Comparison of ENCODE assay signal across 1 cellular context in the genomic region with DNA sequence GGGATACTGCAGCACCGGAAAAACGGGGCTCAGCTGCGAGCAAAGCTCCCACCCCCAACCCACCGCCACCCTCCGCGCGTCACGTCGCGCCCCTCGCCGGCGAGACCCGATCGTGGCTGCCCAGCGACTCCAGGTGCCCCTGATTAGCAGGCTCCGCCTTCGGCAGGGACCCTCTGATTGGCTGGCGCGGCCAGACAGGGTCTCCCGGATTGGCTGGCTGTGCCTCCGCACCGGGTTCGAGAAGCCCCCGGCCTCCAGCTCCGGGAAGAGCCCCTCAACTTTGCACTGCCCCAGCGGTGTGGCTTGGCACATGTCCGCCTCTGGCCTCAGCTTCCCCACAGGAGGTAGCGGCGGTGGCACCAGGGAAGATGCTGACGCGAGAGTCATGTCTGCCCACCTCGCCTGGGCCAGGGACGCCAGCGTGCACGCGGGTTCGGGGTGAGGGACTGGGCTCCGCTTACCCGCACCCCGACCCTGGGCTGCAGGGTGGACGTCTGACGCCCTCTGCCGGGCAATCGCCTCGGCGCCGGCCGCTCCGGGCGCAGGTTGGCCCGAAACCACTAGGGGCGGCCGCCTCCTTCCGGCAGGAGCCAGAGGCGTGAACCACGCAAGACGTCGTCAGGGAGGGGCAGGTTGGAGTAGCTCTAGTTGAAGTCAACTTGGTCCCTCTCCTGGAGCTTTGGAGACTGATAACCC.
TF ChIP-seq lines count a peak whose summit lies in the region.

No MANE protein-coding gene starts in this region.

TF ChIP-seq in WTC11, 78 proteins besides CTCF, POLR2A, EP300 and RAD21 (continued from another document and continues in another):
- no peak; the same call in 1 of the 2 replicates for TF ChIP-seq FOXK1 (CRISPR knock-in tag; IDR thresholded peaks at IDR 0.05)
- no peak for TF ChIP-seq NR3C1 (CRISPR knock-in tag; conservative IDR thresholded peaks at IDR 0.05; ENCODE audit: low read depth)
- no peak for TF ChIP-seq FOXJ3 (CRISPR knock-in tag; IDR thresholded peaks at IDR 0.05; ENCODE audit: borderline replicate concordance)
- TF ChIP-seq, protein P1, sequence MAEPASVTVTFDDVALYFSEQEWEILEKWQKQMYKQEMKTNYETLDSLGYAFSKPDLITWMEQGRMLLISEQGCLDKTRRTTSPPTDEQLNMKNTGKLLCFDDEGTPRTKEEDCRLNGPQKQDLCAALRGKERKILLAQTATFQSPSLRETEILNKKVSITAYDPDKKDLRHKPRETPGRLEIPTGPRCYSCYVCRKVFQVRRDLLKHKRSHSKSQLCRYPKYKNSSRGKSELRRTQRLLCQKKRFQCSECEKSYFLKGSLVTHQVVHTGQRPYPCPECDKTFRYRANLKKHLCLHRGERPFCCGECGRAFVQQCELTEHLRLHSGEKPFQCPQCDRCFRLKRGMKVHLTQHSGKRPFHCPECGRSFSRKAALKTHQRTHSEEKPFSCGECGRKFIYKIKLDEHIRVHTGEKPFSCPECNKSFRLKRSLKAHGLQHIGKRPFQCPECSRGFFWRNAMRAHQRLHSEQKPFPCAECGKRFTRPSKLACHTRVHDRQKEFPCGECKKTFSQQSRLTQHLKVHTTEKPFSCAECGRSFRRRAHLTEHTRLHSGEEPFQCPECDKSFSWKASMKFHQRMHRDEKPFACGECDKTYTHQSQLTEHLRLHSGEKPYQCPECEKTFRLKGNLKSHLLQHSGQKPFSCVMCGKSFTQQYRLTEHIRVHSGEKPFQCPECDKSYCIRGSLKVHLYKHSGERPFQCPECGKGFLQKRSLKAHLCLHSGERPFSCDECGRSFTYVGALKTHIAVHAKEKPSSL (CRISPR knock-in tag; conservative IDR thresholded peaks at IDR 0.05): no peak
- no peak for TF ChIP-seq RORB (CRISPR knock-in tag; IDR thresholded peaks at IDR 0.05)
- TF ChIP-seq OVOL2 (CRISPR knock-in tag; IDR thresholded peaks at IDR 0.05; ENCODE audit: borderline replicate concordance): no peak
- TF ChIP-seq, protein P2, sequence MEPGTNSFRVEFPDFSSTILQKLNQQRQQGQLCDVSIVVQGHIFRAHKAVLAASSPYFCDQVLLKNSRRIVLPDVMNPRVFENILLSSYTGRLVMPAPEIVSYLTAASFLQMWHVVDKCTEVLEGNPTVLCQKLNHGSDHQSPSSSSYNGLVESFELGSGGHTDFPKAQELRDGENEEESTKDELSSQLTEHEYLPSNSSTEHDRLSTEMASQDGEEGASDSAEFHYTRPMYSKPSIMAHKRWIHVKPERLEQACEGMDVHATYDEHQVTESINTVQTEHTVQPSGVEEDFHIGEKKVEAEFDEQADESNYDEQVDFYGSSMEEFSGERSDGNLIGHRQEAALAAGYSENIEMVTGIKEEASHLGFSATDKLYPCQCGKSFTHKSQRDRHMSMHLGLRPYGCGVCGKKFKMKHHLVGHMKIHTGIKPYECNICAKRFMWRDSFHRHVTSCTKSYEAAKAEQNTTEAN (CRISPR knock-in tag; IDR thresholded peaks at IDR 0.05): peak; percentile 83; the same call in 1 of the 2 replicates
- TF ChIP-seq ZNF396 (CRISPR knock-in tag; IDR thresholded peaks at IDR 0.05; ENCODE audit: borderline replicate concordance): no peak
- TF ChIP-seq ZNF416 (CRISPR knock-in tag; IDR thresholded peaks at IDR 0.05): peak; percentile 63; the same call in 1 of the 2 replicates
- TF ChIP-seq, protein P3, sequence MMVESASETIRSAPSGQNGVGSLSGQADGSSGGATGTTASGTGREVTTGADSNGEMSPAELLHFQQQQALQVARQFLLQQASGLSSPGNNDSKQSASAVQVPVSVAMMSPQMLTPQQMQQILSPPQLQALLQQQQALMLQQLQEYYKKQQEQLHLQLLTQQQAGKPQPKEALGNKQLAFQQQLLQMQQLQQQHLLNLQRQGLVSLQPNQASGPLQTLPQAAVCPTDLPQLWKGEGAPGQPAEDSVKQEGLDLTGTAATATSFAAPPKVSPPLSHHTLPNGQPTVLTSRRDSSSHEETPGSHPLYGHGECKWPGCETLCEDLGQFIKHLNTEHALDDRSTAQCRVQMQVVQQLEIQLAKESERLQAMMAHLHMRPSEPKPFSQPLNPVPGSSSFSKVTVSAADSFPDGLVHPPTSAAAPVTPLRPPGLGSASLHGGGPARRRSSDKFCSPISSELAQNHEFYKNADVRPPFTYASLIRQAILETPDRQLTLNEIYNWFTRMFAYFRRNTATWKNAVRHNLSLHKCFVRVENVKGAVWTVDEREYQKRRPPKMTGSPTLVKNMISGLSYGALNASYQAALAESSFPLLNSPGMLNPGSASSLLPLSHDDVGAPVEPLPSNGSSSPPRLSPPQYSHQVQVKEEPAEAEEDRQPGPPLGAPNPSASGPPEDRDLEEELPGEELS (CRISPR knock-in tag; IDR thresholded peaks at IDR 0.05): peak; percentile 82
- TF ChIP-seq SMAD3 (CRISPR knock-in tag; IDR thresholded peaks at IDR 0.05; ENCODE audit: borderline replicate concordance): no peak; the same call in none of the 2 replicates
- peak; percentile 70; the same call in 1 of the 2 replicates for TF ChIP-seq NFE2L1 (CRISPR knock-in tag; IDR thresholded peaks at IDR 0.05)
- TF ChIP-seq, protein P4, sequence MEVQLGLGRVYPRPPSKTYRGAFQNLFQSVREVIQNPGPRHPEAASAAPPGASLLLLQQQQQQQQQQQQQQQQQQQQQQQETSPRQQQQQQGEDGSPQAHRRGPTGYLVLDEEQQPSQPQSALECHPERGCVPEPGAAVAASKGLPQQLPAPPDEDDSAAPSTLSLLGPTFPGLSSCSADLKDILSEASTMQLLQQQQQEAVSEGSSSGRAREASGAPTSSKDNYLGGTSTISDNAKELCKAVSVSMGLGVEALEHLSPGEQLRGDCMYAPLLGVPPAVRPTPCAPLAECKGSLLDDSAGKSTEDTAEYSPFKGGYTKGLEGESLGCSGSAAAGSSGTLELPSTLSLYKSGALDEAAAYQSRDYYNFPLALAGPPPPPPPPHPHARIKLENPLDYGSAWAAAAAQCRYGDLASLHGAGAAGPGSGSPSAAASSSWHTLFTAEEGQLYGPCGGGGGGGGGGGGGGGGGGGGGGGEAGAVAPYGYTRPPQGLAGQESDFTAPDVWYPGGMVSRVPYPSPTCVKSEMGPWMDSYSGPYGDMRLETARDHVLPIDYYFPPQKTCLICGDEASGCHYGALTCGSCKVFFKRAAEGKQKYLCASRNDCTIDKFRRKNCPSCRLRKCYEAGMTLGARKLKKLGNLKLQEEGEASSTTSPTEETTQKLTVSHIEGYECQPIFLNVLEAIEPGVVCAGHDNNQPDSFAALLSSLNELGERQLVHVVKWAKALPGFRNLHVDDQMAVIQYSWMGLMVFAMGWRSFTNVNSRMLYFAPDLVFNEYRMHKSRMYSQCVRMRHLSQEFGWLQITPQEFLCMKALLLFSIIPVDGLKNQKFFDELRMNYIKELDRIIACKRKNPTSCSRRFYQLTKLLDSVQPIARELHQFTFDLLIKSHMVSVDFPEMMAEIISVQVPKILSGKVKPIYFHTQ (CRISPR knock-in tag; IDR thresholded peaks at IDR 0.05): no peak
- no peak for TF ChIP-seq JAZF1 (CRISPR knock-in tag; IDR thresholded peaks at IDR 0.05)
- no peak for TF ChIP-seq JUN (CRISPR knock-in tag; IDR thresholded peaks at IDR 0.05)
- TF ChIP-seq ZNF671 (CRISPR knock-in tag; IDR thresholded peaks at IDR 0.05): no peak; the same call in 1 of the 2 replicates
- TF ChIP-seq RELA (CRISPR knock-in tag; IDR thresholded peaks at IDR 0.05; ENCODE audit: borderline replicate concordance): peak; percentile 96
- TF ChIP-seq CREM (CRISPR knock-in tag; IDR thresholded peaks at IDR 0.05): peak; percentile 76
- peak; percentile 85 for TF ChIP-seq ESRRA (CRISPR knock-in tag; IDR thresholded peaks at IDR 0.05; ENCODE audit: borderline replicate concordance)
- no peak for TF ChIP-seq SMAD4 (CRISPR knock-in tag; IDR thresholded peaks at IDR 0.05)
- TF ChIP-seq ZNF263 (CRISPR knock-in tag; IDR thresholded peaks at IDR 0.05; ENCODE audit: low read depth): peak; percentile 22; the same call in 1 of the 2 replicates
- TF ChIP-seq ATF1 (CRISPR knock-in tag; IDR thresholded peaks at IDR 0.05): peak; percentile 59; the same call in 1 of the 2 replicates
- TF ChIP-seq, protein P5, sequence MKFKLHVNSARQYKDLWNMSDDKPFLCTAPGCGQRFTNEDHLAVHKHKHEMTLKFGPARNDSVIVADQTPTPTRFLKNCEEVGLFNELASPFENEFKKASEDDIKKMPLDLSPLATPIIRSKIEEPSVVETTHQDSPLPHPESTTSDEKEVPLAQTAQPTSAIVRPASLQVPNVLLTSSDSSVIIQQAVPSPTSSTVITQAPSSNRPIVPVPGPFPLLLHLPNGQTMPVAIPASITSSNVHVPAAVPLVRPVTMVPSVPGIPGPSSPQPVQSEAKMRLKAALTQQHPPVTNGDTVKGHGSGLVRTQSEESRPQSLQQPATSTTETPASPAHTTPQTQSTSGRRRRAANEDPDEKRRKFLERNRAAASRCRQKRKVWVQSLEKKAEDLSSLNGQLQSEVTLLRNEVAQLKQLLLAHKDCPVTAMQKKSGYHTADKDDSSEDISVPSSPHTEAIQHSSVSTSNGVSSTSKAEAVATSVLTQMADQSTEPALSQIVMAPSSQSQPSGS (CRISPR knock-in tag; IDR thresholded peaks at IDR 0.05; ENCODE audit: borderline replicate concordance, low read depth): no peak
- no peak for TF ChIP-seq ZNF423 (CRISPR knock-in tag; IDR thresholded peaks at IDR 0.05)
- TF ChIP-seq, protein P6, sequence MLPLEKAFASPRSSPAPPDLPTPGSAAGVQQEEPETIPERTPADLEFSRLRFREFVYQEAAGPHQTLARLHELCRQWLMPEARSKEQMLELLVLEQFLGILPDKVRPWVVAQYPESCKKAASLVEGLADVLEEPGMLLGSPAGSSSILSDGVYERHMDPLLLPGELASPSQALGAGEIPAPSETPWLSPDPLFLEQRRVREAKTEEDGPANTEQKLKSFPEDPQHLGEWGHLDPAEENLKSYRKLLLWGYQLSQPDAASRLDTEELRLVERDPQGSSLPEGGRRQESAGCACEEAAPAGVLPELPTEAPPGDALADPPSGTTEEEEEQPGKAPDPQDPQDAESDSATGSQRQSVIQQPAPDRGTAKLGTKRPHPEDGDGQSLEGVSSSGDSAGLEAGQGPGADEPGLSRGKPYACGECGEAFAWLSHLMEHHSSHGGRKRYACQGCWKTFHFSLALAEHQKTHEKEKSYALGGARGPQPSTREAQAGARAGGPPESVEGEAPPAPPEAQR (CRISPR knock-in tag; IDR thresholded peaks at IDR 0.05): no peak
- TF ChIP-seq, protein P7, sequence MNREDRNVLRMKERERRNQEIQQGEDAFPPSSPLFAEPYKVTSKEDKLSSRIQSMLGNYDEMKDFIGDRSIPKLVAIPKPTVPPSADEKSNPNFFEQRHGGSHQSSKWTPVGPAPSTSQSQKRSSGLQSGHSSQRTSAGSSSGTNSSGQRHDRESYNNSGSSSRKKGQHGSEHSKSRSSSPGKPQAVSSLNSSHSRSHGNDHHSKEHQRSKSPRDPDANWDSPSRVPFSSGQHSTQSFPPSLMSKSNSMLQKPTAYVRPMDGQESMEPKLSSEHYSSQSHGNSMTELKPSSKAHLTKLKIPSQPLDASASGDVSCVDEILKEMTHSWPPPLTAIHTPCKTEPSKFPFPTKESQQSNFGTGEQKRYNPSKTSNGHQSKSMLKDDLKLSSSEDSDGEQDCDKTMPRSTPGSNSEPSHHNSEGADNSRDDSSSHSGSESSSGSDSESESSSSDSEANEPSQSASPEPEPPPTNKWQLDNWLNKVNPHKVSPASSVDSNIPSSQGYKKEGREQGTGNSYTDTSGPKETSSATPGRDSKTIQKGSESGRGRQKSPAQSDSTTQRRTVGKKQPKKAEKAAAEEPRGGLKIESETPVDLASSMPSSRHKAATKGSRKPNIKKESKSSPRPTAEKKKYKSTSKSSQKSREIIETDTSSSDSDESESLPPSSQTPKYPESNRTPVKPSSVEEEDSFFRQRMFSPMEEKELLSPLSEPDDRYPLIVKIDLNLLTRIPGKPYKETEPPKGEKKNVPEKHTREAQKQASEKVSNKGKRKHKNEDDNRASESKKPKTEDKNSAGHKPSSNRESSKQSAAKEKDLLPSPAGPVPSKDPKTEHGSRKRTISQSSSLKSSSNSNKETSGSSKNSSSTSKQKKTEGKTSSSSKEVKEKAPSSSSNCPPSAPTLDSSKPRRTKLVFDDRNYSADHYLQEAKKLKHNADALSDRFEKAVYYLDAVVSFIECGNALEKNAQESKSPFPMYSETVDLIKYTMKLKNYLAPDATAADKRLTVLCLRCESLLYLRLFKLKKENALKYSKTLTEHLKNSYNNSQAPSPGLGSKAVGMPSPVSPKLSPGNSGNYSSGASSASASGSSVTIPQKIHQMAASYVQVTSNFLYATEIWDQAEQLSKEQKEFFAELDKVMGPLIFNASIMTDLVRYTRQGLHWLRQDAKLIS (CRISPR knock-in tag; IDR thresholded peaks at IDR 0.05; ENCODE audit: borderline replicate concordance): peak; percentile 76; the same call in 1 of the 2 replicates
- TF ChIP-seq, protein P8, sequence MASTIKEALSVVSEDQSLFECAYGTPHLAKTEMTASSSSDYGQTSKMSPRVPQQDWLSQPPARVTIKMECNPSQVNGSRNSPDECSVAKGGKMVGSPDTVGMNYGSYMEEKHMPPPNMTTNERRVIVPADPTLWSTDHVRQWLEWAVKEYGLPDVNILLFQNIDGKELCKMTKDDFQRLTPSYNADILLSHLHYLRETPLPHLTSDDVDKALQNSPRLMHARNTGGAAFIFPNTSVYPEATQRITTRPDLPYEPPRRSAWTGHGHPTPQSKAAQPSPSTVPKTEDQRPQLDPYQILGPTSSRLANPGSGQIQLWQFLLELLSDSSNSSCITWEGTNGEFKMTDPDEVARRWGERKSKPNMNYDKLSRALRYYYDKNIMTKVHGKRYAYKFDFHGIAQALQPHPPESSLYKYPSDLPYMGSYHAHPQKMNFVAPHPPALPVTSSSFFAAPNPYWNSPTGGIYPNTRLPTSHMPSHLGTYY (CRISPR knock-in tag; IDR thresholded peaks at IDR 0.05): peak; percentile 62
- TF ChIP-seq, protein P9, sequence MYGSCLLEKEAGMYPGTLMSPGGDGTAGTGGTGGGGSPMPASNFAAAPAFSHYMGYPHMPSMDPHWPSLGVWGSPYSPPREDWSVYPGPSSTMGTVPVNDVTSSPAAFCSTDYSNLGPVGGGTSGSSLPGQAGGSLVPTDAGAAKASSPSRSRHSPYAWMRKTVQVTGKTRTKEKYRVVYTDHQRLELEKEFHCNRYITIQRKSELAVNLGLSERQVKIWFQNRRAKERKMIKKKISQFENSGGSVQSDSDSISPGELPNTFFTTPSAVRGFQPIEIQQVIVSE (CRISPR knock-in tag; IDR thresholded peaks at IDR 0.05; ENCODE audit: borderline replicate concordance): no peak
- TF ChIP-seq, protein P10, sequence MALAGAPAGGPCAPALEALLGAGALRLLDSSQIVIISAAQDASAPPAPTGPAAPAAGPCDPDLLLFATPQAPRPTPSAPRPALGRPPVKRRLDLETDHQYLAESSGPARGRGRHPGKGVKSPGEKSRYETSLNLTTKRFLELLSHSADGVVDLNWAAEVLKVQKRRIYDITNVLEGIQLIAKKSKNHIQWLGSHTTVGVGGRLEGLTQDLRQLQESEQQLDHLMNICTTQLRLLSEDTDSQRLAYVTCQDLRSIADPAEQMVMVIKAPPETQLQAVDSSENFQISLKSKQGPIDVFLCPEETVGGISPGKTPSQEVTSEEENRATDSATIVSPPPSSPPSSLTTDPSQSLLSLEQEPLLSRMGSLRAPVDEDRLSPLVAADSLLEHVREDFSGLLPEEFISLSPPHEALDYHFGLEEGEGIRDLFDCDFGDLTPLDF (CRISPR knock-in tag; IDR thresholded peaks at IDR 0.05): peak; percentile 48; the same call in 1 of the 2 replicates
- no peak for TF ChIP-seq CBFB (CRISPR knock-in tag; IDR thresholded peaks at IDR 0.05; ENCODE audit: low read depth)
- TF ChIP-seq EMX1 (CRISPR knock-in tag; IDR thresholded peaks at IDR 0.05): peak; percentile 61; the same call in 1 of the 2 replicates
- TF ChIP-seq, protein P11, sequence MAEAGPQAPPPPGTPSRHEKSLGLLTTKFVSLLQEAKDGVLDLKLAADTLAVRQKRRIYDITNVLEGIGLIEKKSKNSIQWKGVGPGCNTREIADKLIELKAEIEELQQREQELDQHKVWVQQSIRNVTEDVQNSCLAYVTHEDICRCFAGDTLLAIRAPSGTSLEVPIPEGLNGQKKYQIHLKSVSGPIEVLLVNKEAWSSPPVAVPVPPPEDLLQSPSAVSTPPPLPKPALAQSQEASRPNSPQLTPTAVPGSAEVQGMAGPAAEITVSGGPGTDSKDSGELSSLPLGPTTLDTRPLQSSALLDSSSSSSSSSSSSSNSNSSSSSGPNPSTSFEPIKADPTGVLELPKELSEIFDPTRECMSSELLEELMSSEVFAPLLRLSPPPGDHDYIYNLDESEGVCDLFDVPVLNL (CRISPR knock-in tag; IDR thresholded peaks at IDR 0.05; ENCODE audit: borderline replicate concordance, low read depth): peak; percentile 56; the same call in 1 of the 2 replicates
